ENCODE assay signal across 8 cellular contexts in genomic region chr19:46599716-46600392, GRCh38. TPM values are rescaled to one million over a fixed set of nuclear protein-coding genes. Genes with fewer than 3 reads are reported as not detected.
DNase-seq lines count a peak whose midpoint lies in the region; ATAC-seq and TF ChIP-seq lines count a peak whose summit lies in the region.

No MANE protein-coding gene starts in this region.

- peak overlapping the region; percentile 73 for H3K4me2 ChIP-seq in parathyroid adenoma (ENCODE audit: low read length)

- 64 to 72% methylated on average over 9 of the region's 9 CpGs for WGBS in esophagus, 2 donors

- H3K79me2 ChIP-seq in parathyroid adenoma: peaks cover 21% of the 10 kb centered on the region

- H3K9ac ChIP-seq in parathyroid adenoma: peak overlapping the region; percentile 90

- H3K36me3 ChIP-seq in GM06990 (ENCODE audit: control insufficient read depth, insufficient read depth, low read length) (peaks cover under 1% of the 10 kb centered on the region; the same call in 1 of the 2 replicates), SJCRH30 (no peaks in the 10 kb centered on the region), esophagus (ENCODE audit: control insufficient read depth in 2 of 2, insufficient read depth in 2 of 2, low read length in 1 of 2) (no peaks in the 10 kb centered on the region), parathyroid adenoma (ENCODE audit: control insufficient read depth, insufficient read depth, low read length) (no peaks in the 10 kb centered on the region)

- H3K27ac ChIP-seq in SJCRH30: no peak overlapping the region
- peak overlapping the region; percentile 98 to 99 for H3K27ac ChIP-seq in esophagus (ENCODE audit: low read depth in 2 of 2, low read length in 1 of 2)
- peak overlapping the region; percentile 100 for H3K27ac ChIP-seq in parathyroid adenoma

- H3K4me3 ChIP-seq in GM06990 (replicated peaks; ENCODE audit: low read depth, low read length) (peak overlapping the region; percentile 71), SJCRH30 (peak overlapping the region; percentile 98), esophagus (ENCODE audit: low read depth in 1 of 2, low read length in 2 of 2) (peak overlapping the region; percentile 87 to 93), parathyroid adenoma (ENCODE audit: low read depth, low read length) (peak overlapping the region; percentile 98)

- no peaks in the 10 kb centered on the region for H3K27me3 ChIP-seq in GM06990 (replicated peaks; ENCODE audit: control insufficient read depth, insufficient read depth, low read length)
- H3K27me3 ChIP-seq in SJCRH30: no peaks in the 10 kb centered on the region
- no peaks in the 10 kb centered on the region for H3K27me3 ChIP-seq in esophagus (ENCODE audit: control insufficient read depth in 1 of 2, insufficient read depth in 2 of 2, low read length in 2 of 2)
- H3K27me3 ChIP-seq in parathyroid adenoma (ENCODE audit: control insufficient read depth, insufficient read depth, low read length): no peaks in the 10 kb centered on the region

- TF ChIP-seq CTCF in GM06990 (IDR thresholded peaks at IDR 0.05; ENCODE audit: insufficient read depth, low read length, poor library complexity, severe bottlenecking) (no peak), parathyroid adenoma (IDR thresholded peaks at IDR 0.05) (no peak)

- H3K4me1 ChIP-seq in SJCRH30: no peaks in the 10 kb centered on the region
- peaks cover 14% of the 10 kb centered on the region in 2 donors for H3K4me1 ChIP-seq in esophagus (ENCODE audit: control insufficient read depth in 2 of 2, insufficient read depth in 2 of 2, low read length in 1 of 2)
- peaks cover 16% of the 10 kb centered on the region for H3K4me1 ChIP-seq in parathyroid adenoma

- ATAC-seq in GM18858 (IDR thresholded peaks at IDR 0.05; ENCODE audit: unreplicated experiment): no peak

- peak overlapping the region; percentile 100 for H2AFZ ChIP-seq in parathyroid adenoma

- H3K9me3 ChIP-seq in SJCRH30 (replicated peaks) (0 out of 2 replicates have a peak, but pooled peaks cover 7% of the 10 kb centered on the region), esophagus (ENCODE audit: control insufficient read depth in 2 of 2, insufficient read depth in 1 of 2, low read depth in 1 of 2, low read length in 1 of 2) (no peaks in the 10 kb centered on the region), parathyroid adenoma (ENCODE audit: control insufficient read depth, low read length) (no peaks in the 10 kb centered on the region)

- no peak for DNase-seq in GM06990 (ENCODE audit: extremely low read depth, insufficient read length)
- DNase-seq in SJCRH30: no peak
- no peak for DNase-seq in NCI-H82 treated with DMSO at 0.1 percent for 48 hours (lab: John Stamatoyannopoulos, UW; ENCODE audit: unreplicated experiment)
- DNase-seq in MV-4-11 (lab: John Stamatoyannopoulos, UW): no peak
- no peak for DNase-seq in AG08396 (ENCODE audit: low spot score)

RNA-seq across cellular contexts. Expression of gene CALM3, which starts 1.3 kb away (rescaled TPM):
- total RNA-seq in SJCRH30 (2014; rRNA removed; shearing (Covaris generic)): 239 and 247 TPM in 2 replicates
- polyA plus RNA-seq in esophagus: 10 to 100 TPM; 87.0 to 90.8 TPM

RNA-seq across cellular contexts. Expression of gene PTGIR, which starts 25.0 kb away (rescaled TPM):
- total RNA-seq in SJCRH30 (2014; rRNA removed; shearing (Covaris generic)): not detected in 2 replicates
- under 1 TPM; 0.47 to 0.86 TPM for polyA plus RNA-seq in esophagus

RNA-seq across cellular contexts. Expression of gene GNG8, which starts 36.1 kb away (rescaled TPM):
- total RNA-seq in SJCRH30 (2014; rRNA removed; shearing (Covaris generic)): not detected in 2 replicates
- not detected for polyA plus RNA-seq in esophagus
